1 cellular context compared by ENCODE assay signal in the genomic region with DNA sequence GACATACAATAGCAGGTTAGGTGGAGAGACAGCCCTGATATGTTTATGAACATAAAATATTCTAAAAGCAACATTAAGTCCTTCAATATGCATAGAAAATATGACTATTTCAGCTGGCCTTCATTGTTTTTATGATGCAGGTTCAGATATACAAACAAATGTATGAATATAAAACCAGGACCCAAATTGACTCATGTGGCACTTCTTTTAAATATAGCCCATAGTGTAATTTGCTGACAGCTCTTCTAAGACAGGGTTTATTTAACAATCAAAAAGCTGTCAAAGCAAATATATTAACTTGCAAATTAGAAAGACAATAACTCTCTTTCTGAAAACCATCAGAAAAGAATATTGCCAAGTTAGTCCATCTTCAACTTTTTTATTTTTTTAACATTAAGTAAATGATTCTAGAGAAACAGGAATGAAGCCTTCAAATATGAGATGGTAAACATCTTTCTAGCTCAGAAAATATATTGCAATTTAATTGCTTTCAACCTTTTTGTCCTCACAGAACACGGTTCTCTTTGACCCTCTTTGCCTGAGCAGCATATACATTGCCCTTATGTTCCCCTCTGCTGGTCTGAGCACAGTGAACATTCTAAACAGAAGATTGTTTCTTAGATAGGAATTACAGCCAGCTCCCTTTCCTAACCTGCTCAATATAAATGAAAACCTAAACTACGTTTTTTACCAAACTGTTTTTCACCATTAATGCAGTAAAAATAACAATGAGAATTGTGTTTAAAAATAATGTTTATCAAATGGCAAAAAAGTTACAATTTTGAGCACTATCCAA.
TF ChIP-seq lines count a peak whose summit lies in the region.

No MANE protein-coding gene starts in this region.

TF ChIP-seq in GM23338, 12 proteins besides CTCF, POLR2A, EP300 and RAD21 (continued from another document):
- TF ChIP-seq, protein P1, sequence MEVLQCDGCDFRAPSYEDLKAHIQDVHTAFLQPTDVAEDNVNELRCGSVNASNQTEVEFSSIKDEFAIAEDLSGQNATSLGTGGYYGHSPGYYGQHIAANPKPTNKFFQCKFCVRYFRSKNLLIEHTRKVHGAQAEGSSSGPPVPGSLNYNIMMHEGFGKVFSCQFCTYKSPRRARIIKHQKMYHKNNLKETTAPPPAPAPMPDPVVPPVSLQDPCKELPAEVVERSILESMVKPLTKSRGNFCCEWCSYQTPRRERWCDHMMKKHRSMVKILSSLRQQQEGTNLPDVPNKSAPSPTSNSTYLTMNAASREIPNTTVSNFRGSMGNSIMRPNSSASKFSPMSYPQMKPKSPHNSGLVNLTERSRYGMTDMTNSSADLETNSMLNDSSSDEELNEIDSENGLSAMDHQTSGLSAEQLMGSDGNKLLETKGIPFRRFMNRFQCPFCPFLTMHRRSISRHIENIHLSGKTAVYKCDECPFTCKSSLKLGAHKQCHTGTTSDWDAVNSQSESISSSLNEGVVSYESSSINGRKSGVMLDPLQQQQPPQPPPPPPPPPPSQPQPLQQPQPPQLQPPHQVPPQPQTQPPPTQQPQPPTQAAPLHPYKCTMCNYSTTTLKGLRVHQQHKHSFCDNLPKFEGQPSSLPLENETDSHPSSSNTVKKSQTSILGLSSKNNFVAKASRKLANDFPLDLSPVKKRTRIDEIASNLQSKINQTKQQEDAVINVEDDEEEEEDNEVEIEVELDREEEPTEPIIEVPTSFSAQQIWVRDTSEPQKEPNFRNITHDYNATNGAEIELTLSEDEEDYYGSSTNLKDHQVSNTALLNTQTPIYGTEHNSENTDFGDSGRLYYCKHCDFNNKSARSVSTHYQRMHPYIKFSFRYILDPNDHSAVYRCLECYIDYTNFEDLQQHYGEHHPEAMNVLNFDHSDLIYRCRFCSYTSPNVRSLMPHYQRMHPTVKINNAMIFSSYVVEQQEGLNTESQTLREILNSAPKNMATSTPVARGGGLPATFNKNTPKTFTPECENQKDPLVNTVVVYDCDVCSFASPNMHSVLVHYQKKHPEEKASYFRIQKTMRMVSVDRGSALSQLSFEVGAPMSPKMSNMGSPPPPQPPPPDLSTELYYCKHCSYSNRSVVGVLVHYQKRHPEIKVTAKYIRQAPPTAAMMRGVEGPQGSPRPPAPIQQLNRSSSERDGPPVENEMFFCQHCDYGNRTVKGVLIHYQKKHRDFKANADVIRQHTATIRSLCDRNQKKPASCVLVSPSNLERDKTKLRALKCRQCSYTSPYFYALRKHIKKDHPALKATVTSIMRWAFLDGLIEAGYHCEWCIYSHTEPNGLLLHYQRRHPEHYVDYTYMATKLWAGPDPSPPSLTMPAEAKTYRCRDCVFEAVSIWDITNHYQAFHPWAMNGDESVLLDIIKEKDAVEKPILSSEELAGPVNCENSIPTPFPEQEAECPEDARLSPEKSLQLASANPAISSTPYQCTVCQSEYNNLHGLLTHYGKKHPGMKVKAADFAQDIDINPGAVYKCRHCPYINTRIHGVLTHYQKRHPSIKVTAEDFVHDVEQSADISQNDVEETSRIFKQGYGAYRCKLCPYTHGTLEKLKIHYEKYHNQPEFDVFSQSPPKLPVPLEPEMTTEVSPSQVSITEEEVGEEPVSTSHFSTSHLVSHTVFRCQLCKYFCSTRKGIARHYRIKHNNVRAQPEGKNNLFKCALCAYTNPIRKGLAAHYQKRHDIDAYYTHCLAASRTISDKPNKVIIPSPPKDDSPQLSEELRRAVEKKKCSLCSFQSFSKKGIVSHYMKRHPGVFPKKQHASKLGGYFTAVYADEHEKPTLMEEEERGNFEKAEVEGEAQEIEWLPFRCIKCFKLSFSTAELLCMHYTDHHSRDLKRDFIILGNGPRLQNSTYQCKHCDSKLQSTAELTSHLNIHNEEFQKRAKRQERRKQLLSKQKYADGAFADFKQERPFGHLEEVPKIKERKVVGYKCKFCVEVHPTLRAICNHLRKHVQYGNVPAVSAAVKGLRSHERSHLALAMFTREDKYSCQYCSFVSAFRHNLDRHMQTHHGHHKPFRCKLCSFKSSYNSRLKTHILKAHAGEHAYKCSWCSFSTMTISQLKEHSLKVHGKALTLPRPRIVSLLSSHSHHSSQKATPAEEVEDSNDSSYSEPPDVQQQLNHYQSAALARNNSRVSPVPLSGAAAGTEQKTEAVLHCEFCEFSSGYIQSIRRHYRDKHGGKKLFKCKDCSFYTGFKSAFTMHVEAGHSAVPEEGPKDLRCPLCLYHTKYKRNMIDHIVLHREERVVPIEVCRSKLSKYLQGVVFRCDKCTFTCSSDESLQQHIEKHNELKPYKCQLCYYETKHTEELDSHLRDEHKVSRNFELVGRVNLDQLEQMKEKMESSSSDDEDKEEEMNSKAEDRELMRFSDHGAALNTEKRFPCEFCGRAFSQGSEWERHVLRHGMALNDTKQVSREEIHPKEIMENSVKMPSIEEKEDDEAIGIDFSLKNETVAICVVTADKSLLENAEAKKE (CRISPR knock-in tag; IDR thresholded peaks at IDR 0.05): no peak
